Comparison of ENCODE assay signal across 10 cellular contexts in genomic region chr17:74545456-74546230, GRCh38. TPM values are rescaled to one million over a fixed set of nuclear protein-coding genes. Genes with fewer than 3 reads are reported as not detected.
DNase-seq lines count a peak whose midpoint lies in the region; ATAC-seq and TF ChIP-seq lines count a peak whose summit lies in the region.
"Had no signal": no experiment of that assay in that cellular context is flagged by ENCODE, and none has a peak within 500 bp of the region (broad histone marks: within the 10 kb centered on the region; RNA-seq: fewer than 3 reads in every experiment).

Gene CD300C (minus strand): TSS chr17:74546115. CDS start chr17:74545782, 333 bp downstream.

- H2AK5ac ChIP-seq in mesenchymal stem cell (ENCODE audit: low read length, severe bottlenecking) = no peak within 1 kb of the TSS

- H3K9me3 ChIP-seq in spleen = no peaks in the 10 kb centered on the region
- H3K9me3 ChIP-seq in mesenchymal stem cell (ENCODE audit: control insufficient read depth, low read length) = no peaks in the 10 kb centered on the region

- peaks cover 0 to 23% (median 2%) of the 10 kb centered on the region in 6 donors for H3K4me1 ChIP-seq in spleen
- peaks cover 2% of the 10 kb centered on the region for H3K4me1 ChIP-seq in mesenchymal stem cell (ENCODE audit: control insufficient read depth, insufficient read depth, low read depth, low read length)

- H3K4ac ChIP-seq in mesenchymal stem cell (ENCODE audit: low read depth in 1 of 2, low read length in 2 of 2) = no peak within 1 kb of the TSS

- peak; percentile 36 to 63 for ATAC-seq in left cardiac atrium
- no peak for ATAC-seq in GM19463 (IDR thresholded peaks at IDR 0.05; ENCODE audit: unreplicated experiment)

- no peak within 1 kb of the TSS for H3K23ac ChIP-seq in mesenchymal stem cell (ENCODE audit: low read length in 2 of 2)

- H2AFZ ChIP-seq in mesenchymal stem cell (ENCODE audit: low read depth, low read length) = no peak within 1 kb of the TSS

- peak; percentile 56 for DNase-seq in HT-29 (ENCODE audit: low spot score)
- DNase-seq in SKM-1 (lab: John Stamatoyannopoulos, UW; ENCODE audit: unreplicated experiment) = peak; percentile 60
- DNase-seq in left cardiac atrium = peak; percentile 44
- DNase-seq in spleen = peak; percentile 77
- DNase-seq in mesenchymal stem cell = no peak
- DNase-seq in NCI-H226 = no peak
- DNase-seq: activated gamma-delta T cell, islet precursor cell, NCI-H187 had no signal

- peak within 1 kb of the TSS in 1 of 2 experiments; percentile 44 for H3K14ac ChIP-seq in mesenchymal stem cell (ENCODE audit: low read length in 2 of 2)

- no peak within 1 kb of the TSS for H4K8ac ChIP-seq in mesenchymal stem cell (ENCODE audit: low read length)

- no peak for TF ChIP-seq CTCF in spleen (IDR thresholded peaks at IDR 0.05 in 8 of 11, conservative IDR thresholded peaks at IDR 0.05 in 3 of 11)

- no peak within 1 kb of the TSS for H2BK5ac ChIP-seq in mesenchymal stem cell (ENCODE audit: low read depth, low read length, poor library complexity, severe bottlenecking)

- no peak within 1 kb of the TSS for H3K18ac ChIP-seq in mesenchymal stem cell (ENCODE audit: low read depth in 1 of 2, low read length in 2 of 2)

- no peak within 1 kb of the TSS for H2BK120ac ChIP-seq in mesenchymal stem cell (ENCODE audit: low read depth, low read length)

- H4K91ac ChIP-seq in mesenchymal stem cell (ENCODE audit: low read length) = no peak within 1 kb of the TSS

- no peak within 1 kb of the TSS for H3K9ac ChIP-seq in mesenchymal stem cell (ENCODE audit: low read length)

- H2BK15ac ChIP-seq in mesenchymal stem cell (ENCODE audit: low read depth, poor library complexity, severe bottlenecking) = no peak within 1 kb of the TSS

- H3K27me3 ChIP-seq in spleen (replicated peaks in 1 of 7) (peaks cover 0 to 12% (median 0%) of the 10 kb centered on the region in 7 donors), mesenchymal stem cell (ENCODE audit: control insufficient read depth in 1 of 2, insufficient read depth in 1 of 2, low read length in 2 of 2) (peaks cover 15 to 49% of the 10 kb centered on the region in 2 experiments)

- no peak within 1 kb of the TSS for H3K4me2 ChIP-seq in mesenchymal stem cell (ENCODE audit: low read length, poor library complexity, severe bottlenecking)

- no peak for TF ChIP-seq POLR2A in spleen (IDR thresholded peaks at IDR 0.05)

- H2BK12ac ChIP-seq in mesenchymal stem cell (ENCODE audit: low read length in 2 of 2) = no peak within 1 kb of the TSS

- H3K4me3 ChIP-seq in spleen (peak within 1 kb of the TSS in 2 of 8 donors; percentile 22 to 45), mesenchymal stem cell (ENCODE audit: insufficient read depth in 1 of 2, low read depth in 1 of 2, low read length in 2 of 2) (peak within 1 kb of the TSS in 1 of 2 experiments; percentile 14)

- 53 to 74% (median 61%) methylated on average over 13 to 15 of the region's 15 CpGs for WGBS in spleen, 5 donors
- 83% methylated on average over 15 of the region's 15 CpGs for WGBS in mesenchymal stem cell

- no peaks in the 10 kb centered on the region for H3K79me1 ChIP-seq in mesenchymal stem cell (replicated peaks; ENCODE audit: low read length, poor library complexity, severe bottlenecking)

- peaks cover 0 to 7% (median 0%) of the 10 kb centered on the region in 6 donors for H3K36me3 ChIP-seq in spleen
- no peaks in the 10 kb centered on the region for H3K36me3 ChIP-seq in mesenchymal stem cell (ENCODE audit: control insufficient read depth in 1 of 2, insufficient read depth in 2 of 2, low read depth in 1 of 2, low read length in 2 of 2)

- H3K27ac ChIP-seq in spleen (peak within 1 kb of the TSS in 6 of 8 donors; percentile 26 to 79 (median 52)), mesenchymal stem cell (ENCODE audit: low read length, poor library complexity, severe bottlenecking) (no peak within 1 kb of the TSS)

- intact Hi-C loops in left cardiac atrium (cut with DNase I) (no loop called here), spleen (cut with DNase I; ENCODE audit: low total_unique reads) (no loop called here)

RNA-seq across cellular contexts. Expression of gene CD300C, which starts in this region (rescaled TPM):
- total RNA-seq in HT-29 (2014; rRNA removed; shearing (Covaris generic)) = 0.48 and 0.68 TPM in 2 replicates
- total RNA-seq in left cardiac atrium (1 to 10 TPM; 1.6 to 2.1 TPM), spleen (10 to 100 TPM in 2 of 7 donors, 1 to 10 TPM in 5; 4.3 to 10.3 (median 6.0) TPM)
- polyA plus RNA-seq in spleen = 1 to 10 TPM in 2 of 3 donors, under 1 TPM in 1; 0.96 to 1.2 (median 1.0) TPM
- polyA plus RNA-seq in mesenchymal stem cell (2013, experiment 1 of 2) = not detected
- polyA plus RNA-seq in mesenchymal stem cell (2013, experiment 2 of 2) = not detected

Comparison
In these comparisons a context has a peak if more than half of its experiments do, and no peak if none do; other contexts are left out.
1. Peak in DNase-seq in HT-29; RNA of the gene not detected or under 1 TPM.
2. DNase-seq: peak in SKM-1 (single experiment), left cardiac atrium (single experiment) and spleen (single experiment); none in mesenchymal stem cell (single experiment) and NCI-H226 (single experiment).